1 cellular context compared by ENCODE assay signal in the genomic region with DNA sequence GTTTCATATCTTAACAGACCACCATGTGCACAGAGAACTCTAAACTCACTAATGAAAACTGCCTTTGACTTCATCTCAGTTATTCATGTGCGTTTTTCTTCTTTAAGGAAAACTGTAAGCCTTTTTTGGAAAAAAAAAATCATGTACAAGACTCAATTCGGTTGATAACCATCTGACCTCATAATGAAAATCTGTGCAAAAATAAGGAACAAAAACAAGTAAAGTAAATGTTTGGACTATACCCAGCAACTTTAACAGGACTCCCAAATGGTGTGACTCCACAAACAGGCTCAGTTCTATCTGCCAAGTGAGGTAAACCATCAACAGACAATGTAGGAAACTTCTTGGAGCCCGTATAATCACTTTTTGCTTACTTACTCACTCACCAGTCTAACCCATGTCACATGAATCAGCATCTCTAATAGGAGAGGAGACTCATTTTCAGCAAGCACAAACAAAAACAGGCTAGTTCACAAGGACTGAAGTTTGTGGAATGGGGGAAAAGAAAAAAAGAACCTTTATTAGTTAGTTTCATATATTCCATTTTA.
TF ChIP-seq lines count a peak whose summit lies in the region.

No MANE protein-coding gene starts in this region.

TF ChIP-seq in IMR-90, 13 proteins besides CTCF, POLR2A, EP300 and RAD21 (continued from another document):
- TF ChIP-seq, protein P1, sequence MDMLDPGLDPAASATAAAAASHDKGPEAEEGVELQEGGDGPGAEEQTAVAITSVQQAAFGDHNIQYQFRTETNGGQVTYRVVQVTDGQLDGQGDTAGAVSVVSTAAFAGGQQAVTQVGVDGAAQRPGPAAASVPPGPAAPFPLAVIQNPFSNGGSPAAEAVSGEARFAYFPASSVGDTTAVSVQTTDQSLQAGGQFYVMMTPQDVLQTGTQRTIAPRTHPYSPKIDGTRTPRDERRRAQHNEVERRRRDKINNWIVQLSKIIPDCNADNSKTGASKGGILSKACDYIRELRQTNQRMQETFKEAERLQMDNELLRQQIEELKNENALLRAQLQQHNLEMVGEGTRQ (IDR thresholded peaks at IDR 0.05; ENCODE audit: low read depth, low read length) = no peak
- no peak for TF ChIP-seq CEBPB (IDR thresholded peaks at IDR 0.05; ENCODE audit: low read depth, low read length)
